ENCODE assay signal across 8 cellular contexts in the genomic region with DNA sequence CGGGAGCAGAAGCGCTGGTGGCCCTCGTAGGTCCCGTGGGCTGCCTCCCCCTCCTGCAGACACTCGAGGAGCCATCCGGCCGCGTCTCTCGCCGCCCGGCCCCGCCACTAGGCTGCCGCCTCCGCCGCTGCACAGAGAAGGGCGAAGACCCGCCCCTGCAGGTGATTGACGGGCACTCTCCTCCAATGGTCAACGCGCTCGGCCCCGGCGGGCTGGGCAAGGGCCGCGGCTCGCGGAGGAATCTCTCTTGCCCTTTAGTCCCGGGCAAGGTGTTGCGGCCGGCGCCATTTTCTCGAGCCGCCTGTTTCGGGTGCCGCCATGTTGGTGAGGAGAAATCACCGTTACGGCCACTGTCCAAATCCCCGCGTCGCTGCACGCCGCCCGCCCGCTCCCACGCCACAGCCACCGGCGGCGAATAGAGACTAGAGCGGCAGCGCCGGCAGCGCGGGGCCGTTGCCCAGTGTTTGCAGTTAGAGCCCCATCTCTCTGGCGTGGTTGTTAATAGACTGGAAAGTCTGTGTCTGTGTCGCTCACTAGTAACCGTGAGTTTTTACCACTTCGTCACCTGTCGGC. TPM values are rescaled to one million over a fixed set of nuclear protein-coding genes. Genes with fewer than 3 reads are reported as not detected.
DNase-seq lines count a peak whose midpoint lies in the region; ATAC-seq and TF ChIP-seq lines count a peak whose summit lies in the region.

A gene with protein sequence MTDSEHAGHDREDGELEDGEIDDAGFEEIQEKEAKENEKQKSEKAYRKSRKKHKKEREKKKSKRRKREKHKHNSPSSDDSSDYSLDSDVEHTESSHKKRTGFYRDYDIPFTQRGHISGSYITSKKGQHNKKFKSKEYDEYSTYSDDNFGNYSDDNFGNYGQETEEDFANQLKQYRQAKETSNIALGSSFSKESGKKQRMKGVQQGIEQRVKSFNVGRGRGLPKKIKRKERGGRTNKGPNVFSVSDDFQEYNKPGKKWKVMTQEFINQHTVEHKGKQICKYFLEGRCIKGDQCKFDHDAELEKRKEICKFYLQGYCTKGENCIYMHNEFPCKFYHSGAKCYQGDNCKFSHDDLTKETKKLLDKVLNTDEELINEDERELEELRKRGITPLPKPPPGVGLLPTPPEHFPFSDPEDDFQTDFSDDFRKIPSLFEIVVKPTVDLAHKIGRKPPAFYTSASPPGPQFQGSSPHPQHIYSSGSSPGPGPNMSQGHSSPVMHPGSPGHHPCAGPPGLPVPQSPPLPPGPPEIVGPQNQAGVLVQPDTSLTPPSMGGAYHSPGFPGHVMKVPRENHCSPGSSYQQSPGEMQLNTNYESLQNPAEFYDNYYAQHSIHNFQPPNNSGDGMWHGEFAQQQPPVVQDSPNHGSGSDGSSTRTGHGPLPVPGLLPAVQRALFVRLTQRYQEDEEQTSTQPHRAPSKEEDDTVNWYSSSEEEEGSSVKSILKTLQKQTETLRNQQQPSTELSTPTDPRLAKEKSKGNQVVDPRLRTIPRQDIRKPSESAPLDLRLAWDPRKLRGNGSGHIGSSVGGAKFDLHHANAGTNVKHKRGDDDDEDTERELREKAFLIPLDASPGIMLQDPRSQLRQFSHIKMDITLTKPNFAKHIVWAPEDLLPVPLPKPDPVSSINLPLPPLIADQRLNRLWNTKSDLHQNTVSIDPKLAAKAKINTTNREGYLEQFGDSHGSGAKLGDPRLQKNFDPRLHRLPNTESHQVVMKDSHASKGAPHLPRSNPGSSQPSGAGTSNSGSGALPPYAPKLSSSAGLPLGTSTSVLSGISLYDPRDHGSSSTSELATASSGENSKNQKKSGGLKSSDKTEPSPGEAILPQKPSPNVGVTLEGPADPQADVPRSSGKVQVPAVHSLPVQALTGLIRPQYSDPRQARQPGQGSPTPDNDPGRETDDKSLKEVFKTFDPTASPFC (plus strand): TSS at position 284 of the 573 bp plus-strand sequence. CDS start 398 bp downstream, outside the sequence.

- peak within 1 kb of the TSS; percentile 91 for H3K4me3 Mint-ChIP-seq in T-helper 1 cell treated with Interleukin-12 subunit alpha and Interleukin-12 subunit beta and Interleukin-4 antibody, amounts not matched to agents 30 μg/mL and 1 μg/mL, for 36 hours

- in situ Hi-C loops in GM13976 (cut with MboI; ENCODE audit: low sequenced_read_pairs, unreplicated experiment): no loop called here

- H3K4me1 ChIP-seq in right atrium auricular region: peaks cover 0 to 16% of the 10 kb centered on the region in 2 donors
- peaks cover 0 to 13% of the 10 kb centered on the region in 2 donors for H3K4me1 ChIP-seq in uterus

- H3K27ac Mint-ChIP-seq in T-helper 1 cell treated with Interleukin-12 subunit alpha and Interleukin-12 subunit beta and Interleukin-4 antibody, amounts not matched to agents 30 μg/mL and 1 μg/mL, for 36 hours: peak within 1 kb of the TSS; percentile 96

- no peaks in the 10 kb centered on the region for H3K36me3 ChIP-seq in right atrium auricular region
- H3K36me3 ChIP-seq in uterus: no peaks in the 10 kb centered on the region

- no peaks in the 10 kb centered on the region for H3K27me3 ChIP-seq in right atrium auricular region
- H3K27me3 ChIP-seq in uterus: no peaks in the 10 kb centered on the region

- peak; percentile 96 for DNase-seq in GM13976 (ENCODE audit: low spot score)
- DNase-seq in NCI-H146 treated with DMSO at 0.1 percent for 48 hours (lab: John Stamatoyannopoulos, UW; ENCODE audit: unreplicated experiment): peak; percentile 95
- peak; percentile 99 for DNase-seq in right atrium auricular region (ENCODE audit: low spot score)
- peak; percentile 93 for DNase-seq in pulmonary artery endothelial cell (ENCODE audit: low read depth, low spot score)
- peak; percentile 99 to 100 for DNase-seq in uterus

- H3K9me3 Mint-ChIP-seq in T-helper 1 cell treated with Interleukin-12 subunit alpha and Interleukin-12 subunit beta and Interleukin-4 antibody, amounts not matched to agents 30 μg/mL and 1 μg/mL, for 36 hours: no peaks in the 10 kb centered on the region

- no peaks in the 10 kb centered on the region for H3K36me3 Mint-ChIP-seq in T-helper 1 cell treated with Interleukin-12 subunit alpha and Interleukin-12 subunit beta and Interleukin-4 antibody, amounts not matched to agents 30 μg/mL and 1 μg/mL, for 36 hours (ENCODE audit: low read depth)

- peak within 1 kb of the TSS; percentile 85 to 97 for H3K4me3 ChIP-seq in right atrium auricular region
- H3K4me3 ChIP-seq in uterus: peak within 1 kb of the TSS; percentile 84 to 95

- peak; percentile 95 to 96 for TF ChIP-seq POLR2A in uterus (IDR thresholded peaks at IDR 0.05)

- TF ChIP-seq CTCF in GM13976 (IDR thresholded peaks at IDR 0.05; ENCODE audit: borderline replicate concordance, control extremely low read depth, extremely low read depth, insufficient read depth, missing control alignments): no peak
- peak in 1 of 2 donors; percentile 37 for TF ChIP-seq CTCF in right atrium auricular region (IDR thresholded peaks at IDR 0.05)
- peak in 3 of 4 experiments; percentile 11 to 52 (median 25) for TF ChIP-seq CTCF in uterus (IDR thresholded peaks at IDR 0.05)

- H3K9me3 ChIP-seq in right atrium auricular region (no peaks in the 10 kb centered on the region), uterus (no peaks in the 10 kb centered on the region)

- peaks cover 11% of the 10 kb centered on the region for H3K4me1 Mint-ChIP-seq in T-helper 1 cell treated with Interleukin-12 subunit alpha and Interleukin-12 subunit beta and Interleukin-4 antibody, amounts not matched to agents 30 μg/mL and 1 μg/mL, for 36 hours (ENCODE audit: low read depth)

- ATAC-seq in HG02870 (IDR thresholded peaks at IDR 0.05; ENCODE audit: unreplicated experiment): peak; percentile 91

- H3K27ac ChIP-seq in angular gyrus (ENCODE audit: low read depth, low read length) (peak within 1 kb of the TSS; percentile 100), right atrium auricular region (peak within 1 kb of the TSS; percentile 100), uterus (peak within 1 kb of the TSS; percentile 100)

- intact Hi-C loops in uterus (cut with DNase I; ENCODE audit: low total_unique reads): no loop called here

- H3K27me3 Mint-ChIP-seq in T-helper 1 cell treated with Interleukin-12 subunit alpha and Interleukin-12 subunit beta and Interleukin-4 antibody, amounts not matched to agents 30 μg/mL and 1 μg/mL, for 36 hours (ENCODE audit: low read depth): no peaks in the 10 kb centered on the region

RNA-seq across cellular contexts. Expression of the gene that starts here (rescaled TPM):
- total RNA-seq in right atrium auricular region: 10 to 100 TPM; 12.7 to 16.9 TPM
- total RNA-seq in pulmonary artery endothelial cell: 1.8 and 2.7 TPM in 2 replicates
- 10 to 100 TPM in 3 of 4 donors, 1 to 10 TPM in 1; 4.9 to 41.0 (median 12.8) TPM for total RNA-seq in uterus

Comparison
In these comparisons a context has a peak if more than half of its experiments do, and no peak if none do; other contexts are left out.
1. Peak in every context shown above with its lines: DNase-seq, ATAC-seq, H3K4me3 ChIP-seq and H3K27ac ChIP-seq.